In genomic region chr10:14118953-14119352, GRCh38 we compare ENCODE assay signal across 23 cellular contexts.
"Had no signal": no experiment of that assay in that cellular context is flagged by ENCODE, and none has a peak within 500 bp of the region (broad histone marks: within the 10 kb centered on the region; RNA-seq: fewer than 3 reads in every experiment).

No MANE protein-coding gene starts in this region.

- H3K4me3 Mint-ChIP-seq: activated CD4-positive, alpha-beta T cell treated with anti-CD3 and anti-CD28 coated beads, Interleukin-2, amount 10 ng/mL, durations not matched to agents 7 days and 5 days; activated CD8-positive, alpha-beta memory T cell treated with anti-CD3 and anti-CD28 coated beads, Interleukin-2, amount 10 ng/mL, durations not matched to agents 7 days and 5 days; activated CD8-positive, alpha-beta T cell treated with anti-CD3 and anti-CD28 coated beads for 36 hours; activated T-helper 1 cell treated with anti-CD3 and anti-CD28 coated beads, Interleukin-12 subunit alpha, Interleukin-12 subunit beta, Interleukin-2, Interleukin-4 antibody, amounts not matched to agents 30 ng/mL and 10 ng/mL and 1 ng/mL, durations not matched to agents 14 hours and 24 hours and 36 hours; brain; nephron had no signal

- H3K4me1 ChIP-seq: esophagus squamous epithelium, gastroesophageal sphincter, heart left ventricle, psoas muscle, right atrium auricular region, spleen had no signal

- H3K9me3 ChIP-seq: esophagus squamous epithelium, gastroesophageal sphincter, heart left ventricle, neutrophil, ovary, psoas muscle, right atrium auricular region, spleen had no signal

- H3K36me3 Mint-ChIP-seq: activated CD8-positive, alpha-beta memory T cell treated with anti-CD3 and anti-CD28 coated beads, Interleukin-2, amount 10 ng/mL, durations not matched to agents 7 days and 5 days had no signal

- H3K27me3 Mint-ChIP-seq: activated CD4-positive, alpha-beta T cell treated with anti-CD3 and anti-CD28 coated beads, Interleukin-2, amount 10 ng/mL, durations not matched to agents 7 days and 5 days; activated CD8-positive, alpha-beta memory T cell treated with anti-CD3 and anti-CD28 coated beads, Interleukin-2, amount 10 ng/mL, durations not matched to agents 7 days and 5 days; activated CD8-positive, alpha-beta T cell treated with anti-CD3 and anti-CD28 coated beads for 36 hours; brain had no signal

- H3K27ac Mint-ChIP-seq: activated CD4-positive, alpha-beta T cell treated with anti-CD3 and anti-CD28 coated beads, Interleukin-2, amount 10 ng/mL, durations not matched to agents 7 days and 5 days; activated CD8-positive, alpha-beta memory T cell treated with anti-CD3 and anti-CD28 coated beads, Interleukin-2, amount 10 ng/mL, durations not matched to agents 7 days and 5 days; activated CD8-positive, alpha-beta T cell treated with anti-CD3 and anti-CD28 coated beads for 36 hours; activated T-helper 1 cell treated with anti-CD3 and anti-CD28 coated beads, Interleukin-12 subunit alpha, Interleukin-12 subunit beta, Interleukin-2, Interleukin-4 antibody, amounts not matched to agents 30 ng/mL and 10 ng/mL and 1 ng/mL, durations not matched to agents 14 hours and 24 hours and 36 hours; nephron had no signal

- DNase-seq: activated CD4-positive, alpha-beta T cell treated with anti-CD3 and anti-CD28 coated beads, Interleukin-2, amount 10 ng/mL, durations not matched to agents 7 days and 5 days; activated CD8-positive, alpha-beta memory T cell treated with anti-CD3 and anti-CD28 coated beads, Interleukin-2, amount 10 ng/mL, durations not matched to agents 7 days and 5 days; activated CD8-positive, alpha-beta T cell treated with anti-CD3 and anti-CD28 coated beads for 36 hours; activated gamma-delta T cell; activated naive CD4-positive, alpha-beta T cell treated with anti-CD3 and anti-CD28 coated beads, Interleukin-2, amount 50 U/mL, for 16 hours; aorta; caudate nucleus; effector memory CD4-positive, alpha-beta T cell; esophagus squamous epithelium; heart left ventricle; left cardiac atrium; mesenchymal stem cell; ovary; psoas muscle; spleen; stimulated activated CD4-positive, alpha-beta T cell treated with anti-CD3 and anti-CD28 coated beads, Interleukin-4, amount 100 ng/mL, for 1 hour; stimulated activated naive CD4-positive, alpha-beta T cell treated with Interleukin-2 at 50 U/mL for 16 hours had no signal

- H3K27ac ChIP-seq: esophagus squamous epithelium, gastroesophageal sphincter, heart left ventricle, neutrophil, ovary, psoas muscle, right atrium auricular region, spleen had no signal

- H3K4me3 ChIP-seq: esophagus squamous epithelium, gastroesophageal sphincter, heart left ventricle, ovary, psoas muscle, right atrium auricular region, spleen had no signal

- H3K36me3 ChIP-seq: esophagus squamous epithelium, gastroesophageal sphincter, heart left ventricle, neutrophil, ovary, right atrium auricular region, spleen had no signal

- H3K9me3 Mint-ChIP-seq: activated CD4-positive, alpha-beta T cell treated with anti-CD3 and anti-CD28 coated beads, Interleukin-2, amount 10 ng/mL, durations not matched to agents 7 days and 5 days; activated CD8-positive, alpha-beta T cell treated with anti-CD3 and anti-CD28 coated beads for 36 hours; activated T-helper 1 cell treated with anti-CD3 and anti-CD28 coated beads, Interleukin-12 subunit alpha, Interleukin-12 subunit beta, Interleukin-2, Interleukin-4 antibody, amounts not matched to agents 30 ng/mL and 10 ng/mL and 1 ng/mL, durations not matched to agents 14 hours and 24 hours and 36 hours; nephron had no signal

- ATAC-seq: activated CD8-positive, alpha-beta memory T cell treated with anti-CD3 and anti-CD28 coated beads, Interleukin-2, amount 10 ng/mL, durations not matched to agents 7 days and 5 days; activated CD8-positive, alpha-beta T cell treated with anti-CD3 and anti-CD28 coated beads for 36 hours; gastroesophageal sphincter; heart left ventricle; left cardiac atrium; psoas muscle had no signal

- H3K4me1 Mint-ChIP-seq: activated CD4-positive, alpha-beta T cell treated with anti-CD3 and anti-CD28 coated beads, Interleukin-2, amount 10 ng/mL, durations not matched to agents 7 days and 5 days; activated CD8-positive, alpha-beta memory T cell treated with anti-CD3 and anti-CD28 coated beads, Interleukin-2, amount 10 ng/mL, durations not matched to agents 7 days and 5 days; nephron had no signal

- H3K27me3 ChIP-seq: esophagus squamous epithelium, gastroesophageal sphincter, heart left ventricle, neutrophil, ovary, right atrium auricular region, spleen had no signal
